In genomic region chr10:88995156-88995876, GRCh38 we compare ENCODE assay signal across 13 cellular contexts. TPM values are rescaled to one million over a fixed set of nuclear protein-coding genes. Genes with fewer than 3 reads are reported as not detected.
DNase-seq lines count a peak whose midpoint lies in the region; ATAC-seq and TF ChIP-seq lines count a peak whose summit lies in the region.
"Had no signal": no experiment of that assay in that cellular context is flagged by ENCODE, and none has a peak within 500 bp of the region (broad histone marks: within the 10 kb centered on the region; RNA-seq: fewer than 3 reads in every experiment).

No MANE protein-coding gene starts in this region.

- H3K9me3 ChIP-seq in right atrium auricular region (no peaks in the 10 kb centered on the region), mucosa of descending colon (no peaks in the 10 kb centered on the region), uterus (no peaks in the 10 kb centered on the region)
- H3K9me3 ChIP-seq: SJSA1 had no signal

- H3K36me3 Mint-ChIP-seq in activated naive CD4-positive, alpha-beta T cell treated with anti-CD3 and anti-CD28 coated beads, Interleukin-2, amount 10 ng/mL, durations not matched to agents 7 days and 5 days, result peaks cover 39% of the 10 kb centered on the region

- no peak for DNase-seq in right atrium auricular region (ENCODE audit: low spot score)
- no peak for DNase-seq in Right ventricle myocardium inferior (ENCODE audit: missing footprints)
- no peak for DNase-seq in activated naive CD4-positive, alpha-beta T cell treated with anti-CD3 and anti-CD28 coated beads, Interleukin-2, amount 10 ng/mL, durations not matched to agents 7 days and 5 days
- peak in 2 of 3 donors; percentile 30 to 37 for DNase-seq in mucosa of descending colon
- DNase-seq in uterus, result no peak
- no peak for DNase-seq in T1000 (lab: John Stamatoyannopoulos, UW)
- DNase-seq in ecto neural progenitor cell (ENCODE audit: low spot score), result no peak
- DNase-seq: aorta, midbrain, NCI-H1417, retina had no signal

- H3K4me3 ChIP-seq in right atrium auricular region (no peak overlapping the region), mucosa of descending colon (no peak overlapping the region), uterus (peak overlapping the region in 1 of 2 donors; percentile 25)
- H3K4me3 ChIP-seq: SJSA1 had no signal

- no peak for TF ChIP-seq CTCF in right atrium auricular region (IDR thresholded peaks at IDR 0.05)
- no peak for TF ChIP-seq CTCF in mucosa of descending colon (IDR thresholded peaks at IDR 0.05)
- TF ChIP-seq CTCF in uterus (IDR thresholded peaks at IDR 0.05), result no peak

- intact Hi-C loops in Right ventricle myocardium inferior (cut with DNase I) (no loop called here), mucosa of descending colon (cut with DNase I, micrococcal nuclease) (no loop called here), uterus (cut with DNase I; ENCODE audit: low total_unique reads) (no loop called here)

- no peaks in the 10 kb centered on the region for H3K9me3 Mint-ChIP-seq in activated naive CD4-positive, alpha-beta T cell treated with anti-CD3 and anti-CD28 coated beads, Interleukin-2, amount 10 ng/mL, durations not matched to agents 7 days and 5 days

- ATAC-seq in Right ventricle myocardium inferior, result no peak
- ATAC-seq in mucosa of descending colon, result peak; percentile 3
- no peak for ATAC-seq in GM18861 (IDR thresholded peaks at IDR 0.05; ENCODE audit: unreplicated experiment)

- H3K27ac ChIP-seq in right atrium auricular region, result peak overlapping the region; percentile 17 to 29
- peak overlapping the region; percentile 55 to 99 for H3K27ac ChIP-seq in uterus
- H3K27ac ChIP-seq: SJSA1 had no signal

- H3K4me1 ChIP-seq in right atrium auricular region, result peaks cover 0 to 26% of the 10 kb centered on the region in 2 donors
- H3K4me1 ChIP-seq in mucosa of descending colon (ENCODE audit: low read depth), result peaks cover 31% of the 10 kb centered on the region
- H3K4me1 ChIP-seq in uterus, result no peaks in the 10 kb centered on the region

- H3K27me3 ChIP-seq in right atrium auricular region, result no peaks in the 10 kb centered on the region
- no peaks in the 10 kb centered on the region for H3K27me3 ChIP-seq in uterus
- H3K27me3 ChIP-seq: SJSA1 had no signal

- H3K4me3 Mint-ChIP-seq in activated naive CD4-positive, alpha-beta T cell treated with anti-CD3 and anti-CD28 coated beads, Interleukin-2, amount 10 ng/mL, durations not matched to agents 7 days and 5 days, result peak overlapping the region; percentile 44

- peaks cover 3% of the 10 kb centered on the region for H3K27me3 Mint-ChIP-seq in activated naive CD4-positive, alpha-beta T cell treated with anti-CD3 and anti-CD28 coated beads, Interleukin-2, amount 10 ng/mL, durations not matched to agents 7 days and 5 days

- H3K36me3 ChIP-seq in right atrium auricular region, result no peaks in the 10 kb centered on the region
- H3K36me3 ChIP-seq in mucosa of descending colon (ENCODE audit: low read depth), result no peaks in the 10 kb centered on the region
- no peaks in the 10 kb centered on the region for H3K36me3 ChIP-seq in uterus
- H3K36me3 ChIP-seq: SJSA1 had no signal

- TF ChIP-seq POLR2A in uterus (IDR thresholded peaks at IDR 0.05), result no peak

- H3K4me1 Mint-ChIP-seq in activated naive CD4-positive, alpha-beta T cell treated with anti-CD3 and anti-CD28 coated beads, Interleukin-2, amount 10 ng/mL, durations not matched to agents 7 days and 5 days, result peaks cover 76% of the 10 kb centered on the region

- peak overlapping the region; percentile 75 for H3K27ac Mint-ChIP-seq in activated naive CD4-positive, alpha-beta T cell treated with anti-CD3 and anti-CD28 coated beads, Interleukin-2, amount 10 ng/mL, durations not matched to agents 7 days and 5 days

- CTCF ChIA-PET in activated naive CD4-positive, alpha-beta T cell treated with anti-CD3 and anti-CD28 coated beads, Interleukin-2, amount 10 ng/mL, durations not matched to agents 7 days and 5 days (lab: Charles Lee), result interaction anchor here (1.4 kb wide), 1 partner anchor 50 kb away, joined by 4 read pairs; no protein-coding TSS in a partner anchor

RNA-seq across cellular contexts. Expression of gene FAS, which starts 4.7 kb away (rescaled TPM):
- total RNA-seq in right atrium auricular region (10 to 100 TPM in 1 of 2 donors, 1 to 10 TPM in 1; 8.0 to 12.2 TPM), Right ventricle myocardium inferior (4.7 TPM), mucosa of descending colon (10 to 100 TPM; 31.8 to 51.0 (median 50.8) TPM), uterus (100 to 1,000 TPM in 1 of 4 donors, 10 to 100 TPM in 3; 14.4 to 133 (median 48.7) TPM)

RNA-seq across cellular contexts. Expression of gene ACTA2, which starts 42.7 kb away (rescaled TPM):
- total RNA-seq in right atrium auricular region (1,000 to 10,000 TPM in 1 of 2 donors, 100 to 1,000 TPM in 1; 934 to 1,936 TPM), Right ventricle myocardium inferior (75.2 TPM), mucosa of descending colon (100 to 1,000 TPM in 2 of 3 donors, 10 to 100 TPM in 1; 80.6 to 920 (median 253) TPM), uterus (1,000 to 10,000 TPM; 2,685 to 5,347 (median 3,837) TPM)

Comparison
In these comparisons a context has a peak if more than half of its experiments do, and no peak if none do; other contexts are left out.
1. DNase-seq: peak in mucosa of descending colon (2 of 3); none in right atrium auricular region (single experiment), Right ventricle myocardium inferior (single experiment), activated naive CD4-positive, alpha-beta T cell treated with anti-CD3 and anti-CD28 coated beads, Interleukin-2, amount 10 ng/mL, durations not matched to agents 7 days and 5 days (single experiment), uterus (0 of 2), T1000 (single experiment) and ecto neural progenitor cell (single experiment).